8 cellular contexts compared by ENCODE assay signal in the genomic region with DNA sequence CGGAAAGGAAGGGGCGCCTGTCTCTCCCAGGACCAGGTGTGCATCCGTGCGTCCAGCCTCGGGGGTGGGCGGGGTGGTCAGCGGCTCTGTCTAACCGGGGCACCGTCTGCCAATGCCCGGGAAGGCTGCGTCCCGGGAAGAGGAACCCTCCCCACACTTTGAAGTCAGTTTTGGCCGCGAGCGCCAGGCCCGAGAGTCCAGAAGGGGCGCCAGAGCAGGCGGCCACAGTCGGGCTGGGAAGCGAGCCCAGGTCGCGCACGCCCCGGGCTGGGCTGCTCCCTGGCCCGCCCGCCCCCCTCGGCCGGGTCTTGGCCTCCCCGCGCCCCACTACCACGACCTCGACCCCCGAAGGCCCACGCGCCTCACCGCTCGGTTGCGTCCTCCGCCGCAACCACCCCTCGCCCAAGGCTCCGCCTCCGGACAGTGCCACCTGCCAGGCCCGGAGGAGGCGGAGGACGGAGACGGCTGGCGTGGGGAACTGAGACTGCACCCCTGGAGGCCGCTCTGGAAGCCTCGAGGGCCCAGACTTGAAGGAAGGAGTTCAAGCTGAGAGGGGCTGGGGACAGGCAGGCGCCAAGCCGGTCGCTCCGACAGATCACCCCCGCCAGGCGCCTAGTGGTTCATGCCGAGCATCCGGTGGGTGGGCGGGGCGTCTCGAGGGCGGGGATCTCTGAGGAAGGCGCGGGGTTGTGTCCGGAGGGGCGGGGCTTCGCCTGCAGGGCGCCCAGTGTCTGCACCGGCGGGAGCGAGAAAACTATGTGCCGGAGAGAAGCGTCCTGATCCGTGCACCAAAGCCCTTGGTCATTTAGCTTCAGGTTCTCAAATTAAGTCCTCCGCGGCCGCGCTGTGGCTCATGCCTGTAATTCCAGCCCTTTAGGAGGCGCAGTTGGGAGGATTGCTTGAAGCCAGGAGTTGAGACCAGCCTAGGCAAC.
A peak's percentile ranks its signal among the peaks of the same experiment; 100 is the strongest.
DNase-seq lines count a peak whose midpoint lies in the region; ATAC-seq lines count a peak whose summit lies in the region.

A gene (minus strand): TSS at position 404 of the 932 bp plus-strand sequence. CDS start 1,093 bp downstream, outside the sequence.

- DNase-seq in COLO668 (lab: John Stamatoyannopoulos, UW; ENCODE audit: unreplicated experiment) (peak; percentile 99), HS-5 (ENCODE audit: low read depth) (peak; percentile 78), NK-92 (lab: John Stamatoyannopoulos, UW; ENCODE audit: unreplicated experiment) (peak; percentile 51), medulla oblongata (ENCODE audit: extremely low spot score) (peak; percentile 95)
- peak; percentile 99 for DNase-seq in activated CD8-positive, alpha-beta memory T cell treated with anti-CD3 and anti-CD28 coated beads for 24 hours
- peak; percentile 89 for DNase-seq in effector CD8-positive, alpha-beta T cell (lab: John Stamatoyannopoulos, UW)
- peak; percentile 91 for DNase-seq in stimulated activated CD8-positive, alpha-beta memory T cell treated with anti-CD3 and anti-CD28 coated beads, Interleukin-12 subunit alpha, Interleukin-12 subunit beta, amount 100 ng/mL, for 1 hour (ENCODE audit: low read depth)

- ATAC-seq in GM19467 (IDR thresholded peaks at IDR 0.05; ENCODE audit: unreplicated experiment) = peak; percentile 66

Comparison
In these comparisons a context has a peak if more than half of its experiments do, and no peak if none do; other contexts are left out.
1. Peak in every context shown above with its lines: DNase-seq and ATAC-seq.